1 cellular context compared by ENCODE assay signal in the genomic region with DNA sequence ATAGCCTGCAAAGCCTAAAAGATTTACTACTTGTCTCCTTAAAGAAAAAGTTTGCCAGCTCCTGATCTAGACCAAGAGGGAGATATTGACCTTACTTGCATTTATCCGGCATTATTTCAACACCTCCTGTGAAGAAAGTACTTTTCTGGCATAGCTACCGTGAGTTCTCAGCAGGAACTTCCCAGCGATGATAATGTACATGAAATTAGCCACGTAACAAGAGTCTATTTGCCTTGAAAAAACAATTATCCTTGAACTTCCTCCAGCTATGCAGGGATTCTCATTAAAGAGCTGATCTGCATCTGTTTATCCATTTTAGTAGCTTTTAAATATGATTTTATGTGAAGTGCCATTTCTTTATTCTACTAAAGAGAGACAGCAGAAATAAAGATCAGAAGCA.
TF ChIP-seq lines count a peak whose summit lies in the region.

No MANE protein-coding gene starts in this region.

TF ChIP-seq in K562, 482 proteins besides CTCF, POLR2A, EP300 and RAD21 (continued from another document):
- TF ChIP-seq, protein P1, sequence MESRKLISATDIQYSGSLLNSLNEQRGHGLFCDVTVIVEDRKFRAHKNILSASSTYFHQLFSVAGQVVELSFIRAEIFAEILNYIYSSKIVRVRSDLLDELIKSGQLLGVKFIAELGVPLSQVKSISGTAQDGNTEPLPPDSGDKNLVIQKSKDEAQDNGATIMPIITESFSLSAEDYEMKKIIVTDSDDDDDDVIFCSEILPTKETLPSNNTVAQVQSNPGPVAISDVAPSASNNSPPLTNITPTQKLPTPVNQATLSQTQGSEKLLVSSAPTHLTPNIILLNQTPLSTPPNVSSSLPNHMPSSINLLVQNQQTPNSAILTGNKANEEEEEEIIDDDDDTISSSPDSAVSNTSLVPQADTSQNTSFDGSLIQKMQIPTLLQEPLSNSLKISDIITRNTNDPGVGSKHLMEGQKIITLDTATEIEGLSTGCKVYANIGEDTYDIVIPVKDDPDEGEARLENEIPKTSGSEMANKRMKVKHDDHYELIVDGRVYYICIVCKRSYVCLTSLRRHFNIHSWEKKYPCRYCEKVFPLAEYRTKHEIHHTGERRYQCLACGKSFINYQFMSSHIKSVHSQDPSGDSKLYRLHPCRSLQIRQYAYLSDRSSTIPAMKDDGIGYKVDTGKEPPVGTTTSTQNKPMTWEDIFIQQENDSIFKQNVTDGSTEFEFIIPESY (CRISPR knock-in tag; IDR thresholded peaks at IDR 0.05) = no peak
- TF ChIP-seq SAFB (IDR thresholded peaks at IDR 0.05; ENCODE audit: borderline replicate concordance, low read depth, low read length) (no peak), BRF2 (IDR thresholded peaks at IDR 0.05; ENCODE audit: borderline replicate concordance, insufficient read depth, insufficient read length) (no peak), NCOA4 (IDR thresholded peaks at IDR 0.05; ENCODE audit: partially characterized antibody) (no peak), ELF2 (CRISPR knock-in tag; IDR thresholded peaks at IDR 0.05) (no peak), ZNF12 (CRISPR knock-in tag; IDR thresholded peaks at IDR 0.05) (no peak), CREBBP (IDR thresholded peaks at IDR 0.05; ENCODE audit: low read depth, low read length) (no peak), ZBTB8A (IDR thresholded peaks at IDR 0.05; ENCODE audit: partially characterized antibody) (no peak), PTRF (tag; IDR thresholded peaks at IDR 0.05) (no peak), ZNF584 (CRISPR knock-in tag; IDR thresholded peaks at IDR 0.05; ENCODE audit: low read depth) (no peak), KLF16 (IDR thresholded peaks at IDR 0.05) (no peak), L3MBTL2 (IDR thresholded peaks at IDR 0.05) (no peak), ZNF253 (CRISPR knock-in tag; conservative IDR thresholded peaks at IDR 0.05) (no peak)
- TF ChIP-seq, protein P2, sequence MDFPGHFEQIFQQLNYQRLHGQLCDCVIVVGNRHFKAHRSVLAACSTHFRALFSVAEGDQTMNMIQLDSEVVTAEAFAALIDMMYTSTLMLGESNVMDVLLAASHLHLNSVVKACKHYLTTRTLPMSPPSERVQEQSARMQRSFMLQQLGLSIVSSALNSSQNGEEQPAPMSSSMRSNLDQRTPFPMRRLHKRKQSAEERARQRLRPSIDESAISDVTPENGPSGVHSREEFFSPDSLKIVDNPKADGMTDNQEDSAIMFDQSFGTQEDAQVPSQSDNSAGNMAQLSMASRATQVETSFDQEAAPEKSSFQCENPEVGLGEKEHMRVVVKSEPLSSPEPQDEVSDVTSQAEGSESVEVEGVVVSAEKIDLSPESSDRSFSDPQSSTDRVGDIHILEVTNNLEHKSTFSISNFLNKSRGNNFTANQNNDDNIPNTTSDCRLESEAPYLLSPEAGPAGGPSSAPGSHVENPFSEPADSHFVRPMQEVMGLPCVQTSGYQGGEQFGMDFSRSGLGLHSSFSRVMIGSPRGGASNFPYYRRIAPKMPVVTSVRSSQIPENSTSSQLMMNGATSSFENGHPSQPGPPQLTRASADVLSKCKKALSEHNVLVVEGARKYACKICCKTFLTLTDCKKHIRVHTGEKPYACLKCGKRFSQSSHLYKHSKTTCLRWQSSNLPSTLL (IDR thresholded peaks at IDR 0.05) = no peak
